Comparison of ENCODE assay signal across 8 cellular contexts in genomic region chr1:36320767-36321118, GRCh38. TPM values are rescaled to one million over a fixed set of nuclear protein-coding genes. Genes with fewer than 3 reads are reported as not detected.
A peak's percentile ranks its signal among the peaks of the same experiment; 100 is the strongest.
DNase-seq lines count a peak whose midpoint lies in the region; ATAC-seq, FAIRE-seq and TF ChIP-seq lines count a peak whose summit lies in the region.
"Had no signal": no experiment of that assay in that cellular context is flagged by ENCODE, and none has a peak within 500 bp of the region (broad histone marks: within the 10 kb centered on the region; RNA-seq: fewer than 3 reads in every experiment).

No MANE protein-coding gene starts in this region.

- no peak overlapping the region for H3K56ac ChIP-seq in H9 (ENCODE audit: insufficient read length, low read depth, low read length)

- H2AK5ac ChIP-seq in H9 (ENCODE audit: insufficient read length, low read length): no peak overlapping the region

- no TSS peak for BruUV-seq in OCI-LY7 (replicated peaks; lab: Mats Ljungman, UMichigan)

- H3K27ac ChIP-seq in H9 (ENCODE audit: insufficient read length, low read depth, low read length) (no peak overlapping the region), kidney (ENCODE audit: low read depth in 2 of 2, low read length in 2 of 2) (peak overlapping the region; percentile 32 to 59), OCI-LY7 (ENCODE audit: low read depth, low read length, poor library complexity, severe bottlenecking) (no peak overlapping the region)

- H3K18ac ChIP-seq in H9 (ENCODE audit: insufficient read length, low read depth, low read length): peak overlapping the region; percentile 8

- no peak overlapping the region for H3K4ac ChIP-seq in H9 (ENCODE audit: low read depth, low read length)

- no peak overlapping the region for H3K23ac ChIP-seq in H9 (ENCODE audit: insufficient read length, low read depth, low read length)

- no peak overlapping the region for H2BK12ac ChIP-seq in H9 (ENCODE audit: insufficient read length, low read depth, low read length)

- CTCF ChIA-PET in OCI-LY7 (lab: Charles Lee; ENCODE audit: unreplicated experiment): no interaction called here

- H3K9me3 ChIP-seq in H9 (ENCODE audit: control insufficient read depth, low read depth, low read length) (no peaks in the 10 kb centered on the region), adipocyte (ENCODE audit: control insufficient read depth, low read length) (no peaks in the 10 kb centered on the region), kidney (ENCODE audit: control insufficient read depth in 1 of 2, low read length in 2 of 2) (no peaks in the 10 kb centered on the region), OCI-LY7 (ENCODE audit: low read length) (no peaks in the 10 kb centered on the region)

- no peak overlapping the region for H2BK15ac ChIP-seq in H9 (ENCODE audit: low read depth, low read length)

- no CpG with 5 or more reads among the region's 23 CpGs for WGBS in H9 (ENCODE audit: extremely low coverage, insufficient read length, low lambda C conversion rate)

- no peak for ATAC-seq in stimulated activated naive CD8-positive, alpha-beta T cell treated with anti-CD3 and anti-CD28 coated beads, Interleukin-15, amount 100 ng/mL, for 72 hours

- intact Hi-C loops in kidney (cut with DNase I): no loop called here
- intact Hi-C loops in OCI-LY7 (cut with micrococcal nuclease; ENCODE audit: unreplicated experiment): no loop called here

- H3K27me3 ChIP-seq in H9 (ENCODE audit: insufficient read depth, low read length) (no peaks in the 10 kb centered on the region), adipocyte (replicated peaks; ENCODE audit: control insufficient read depth, insufficient read depth, low read length) (no peaks in the 10 kb centered on the region)

- no peak overlapping the region for H4K5ac ChIP-seq in H9 (ENCODE audit: insufficient read length, low read depth, low read length)

- H3K23me2 ChIP-seq in H9 (ENCODE audit: insufficient read length, low read depth, low read length, poor library complexity, severe bottlenecking): peaks cover 32% of the 10 kb centered on the region

- peaks cover 4% of the 10 kb centered on the region for H3K36me3 ChIP-seq in adipocyte (ENCODE audit: control insufficient read depth, insufficient read depth, low read length, severe bottlenecking)
- H3K36me3 ChIP-seq in kidney (ENCODE audit: control insufficient read depth in 1 of 2, insufficient read depth in 2 of 2, low read length in 2 of 2): no peaks in the 10 kb centered on the region
- H3K36me3 ChIP-seq in OCI-LY7 (ENCODE audit: insufficient read depth, low read length): no peaks in the 10 kb centered on the region

- DNase-seq in H9 (no peak), adipocyte (ENCODE audit: low read depth) (no peak), kidney (no peak), GM20000 (ENCODE audit: low spot score) (no peak), T1000 (lab: John Stamatoyannopoulos, UW) (no peak), OCI-LY7 (ENCODE audit: low spot score) (no peak)
- DNase-seq in stimulated activated naive CD8-positive, alpha-beta T cell treated with anti-CD3 and anti-CD28 coated beads, Interleukin-15, amount 100 ng/mL, for 72 hours: peak in 1 of 2 donors; percentile 21
- DNase-seq: NCI-H526 had no signal

- no peak overlapping the region for H2BK120ac ChIP-seq in H9 (ENCODE audit: low read depth, low read length, poor library complexity, severe bottlenecking)

- H3K4me3 ChIP-seq in adipocyte (ENCODE audit: low read length): peak overlapping the region; percentile 85
- H3K4me3 ChIP-seq in kidney (ENCODE audit: low read length in 2 of 2): peak overlapping the region in 1 of 2 donors; percentile 51
- no peak overlapping the region for H3K4me3 ChIP-seq in OCI-LY7 (ENCODE audit: low read depth, low read length, poor library complexity, severe bottlenecking)

- H4K91ac ChIP-seq in H9 (ENCODE audit: insufficient read length, low read depth, low read length): no peak overlapping the region

- no peak overlapping the region for H4K8ac ChIP-seq in H9 (replicated peaks; ENCODE audit: insufficient read length, low read depth, low read length)

- no peak overlapping the region for H2BK5ac ChIP-seq in H9 (ENCODE audit: insufficient read length, low read length)

- H3K9me3 Mint-ChIP-seq in H9: no peaks in the 10 kb centered on the region; a peak in 2 of 5 replicates
- H3K9me3 Mint-ChIP-seq in stimulated activated naive CD8-positive, alpha-beta T cell treated with anti-CD3 and anti-CD28 coated beads, Interleukin-15, amount 100 ng/mL, for 72 hours: no peaks in the 10 kb centered on the region

- no peak overlapping the region for H3T11ph ChIP-seq in H9 (ENCODE audit: low read length)

- H3K9ac ChIP-seq in H9 (ENCODE audit: extremely low read depth, insufficient read length, low read length) (peak overlapping the region; percentile 40), adipocyte (ENCODE audit: low read length) (peak overlapping the region; percentile 92), kidney (ENCODE audit: low read length in 2 of 2) (peak overlapping the region; percentile 24 to 34)

- H2BK20ac ChIP-seq in H9 (ENCODE audit: low read depth, low read length, poor library complexity, severe bottlenecking): no peak overlapping the region

- H2AFZ ChIP-seq in H9 (ENCODE audit: low read length) (no peak overlapping the region), OCI-LY7 (ENCODE audit: low read length) (no peak overlapping the region)

- H3K4me2 ChIP-seq in H9 (ENCODE audit: insufficient read depth, insufficient read length, low read length) (peak overlapping the region; percentile 51), OCI-LY7 (ENCODE audit: low read length) (no peak overlapping the region; the same call in 1 of the 2 replicates)

- H3K4me1 ChIP-seq in H9 (ENCODE audit: insufficient read depth, low read length) (no peaks in the 10 kb centered on the region), adipocyte (ENCODE audit: control insufficient read depth, insufficient read depth, low read length) (peaks cover 23% of the 10 kb centered on the region), kidney (ENCODE audit: control insufficient read depth in 1 of 2, insufficient read depth in 1 of 2, low read depth in 1 of 2, low read length in 2 of 2) (peaks cover 6 to 16% of the 10 kb centered on the region in 2 donors), OCI-LY7 (ENCODE audit: insufficient read depth, low read length, poor library complexity, severe bottlenecking) (peaks cover 20% of the 10 kb centered on the region)

- H3K36me3 Mint-ChIP-seq in H9 (ENCODE audit: insufficient read depth in 1 of 3, low read depth in 3 of 3): peaks cover 2 to 10% (median 7%) of the 10 kb centered on the region in 3 experiments; a peak in 6 of 7 replicates

- TF ChIP-seq CTCF in H9 (conservative IDR thresholded peaks at IDR 0.05) (no peak), kidney (IDR thresholded peaks at IDR 0.05; ENCODE audit: borderline replicate concordance, extremely low read depth, insufficient read depth) (no peak), GM20000 (IDR thresholded peaks at IDR 0.05; ENCODE audit: extremely low read depth, missing control alignments) (no peak), OCI-LY7 (conservative IDR thresholded peaks at IDR 0.05; ENCODE audit: low read length) (no peak)

- peaks cover 35% of the 10 kb centered on the region for H3K27me3 Mint-ChIP-seq in H9 (ENCODE audit: low read depth)
- peaks cover 12% of the 10 kb centered on the region for H3K27me3 Mint-ChIP-seq in stimulated activated naive CD8-positive, alpha-beta T cell treated with anti-CD3 and anti-CD28 coated beads, Interleukin-15, amount 100 ng/mL, for 72 hours

- no peaks in the 10 kb centered on the region for H3K79me1 ChIP-seq in H9 (ENCODE audit: insufficient read depth, low read depth, low read length, poor library complexity, severe bottlenecking)

- peak overlapping the region; percentile 59 for H3K14ac ChIP-seq in H9 (ENCODE audit: insufficient read depth, low read length)

- H3K4me3 Mint-ChIP-seq in H9: peak overlapping the region; percentile 72 to 86
- H3K4me3 Mint-ChIP-seq in stimulated activated naive CD8-positive, alpha-beta T cell treated with anti-CD3 and anti-CD28 coated beads, Interleukin-15, amount 100 ng/mL, for 72 hours: peak overlapping the region; percentile 77 to 89

- H4K20me1 ChIP-seq in H9 (ENCODE audit: control insufficient read depth, insufficient read depth, insufficient read length) (no peaks in the 10 kb centered on the region), OCI-LY7 (ENCODE audit: insufficient read depth, low read length) (no peaks in the 10 kb centered on the region)

- no peak for FAIRE-seq in kidney (lab: Jason Lieb, UNC)

- no peaks in the 10 kb centered on the region for H3K9me2 ChIP-seq in OCI-LY7 (ENCODE audit: insufficient read depth, low read length)

- peaks cover 19 to 20% of the 10 kb centered on the region in 2 experiments for H3K4me1 Mint-ChIP-seq in H9
- H3K4me1 Mint-ChIP-seq in stimulated activated naive CD8-positive, alpha-beta T cell treated with anti-CD3 and anti-CD28 coated beads, Interleukin-15, amount 100 ng/mL, for 72 hours: peaks cover 32% of the 10 kb centered on the region

- POLR2A ChIA-PET in OCI-LY7 (lab: Charles Lee): no interaction called here

- peak overlapping the region; percentile 33 to 72 (median 53); a peak in 4 of 7 replicates for H3K27ac Mint-ChIP-seq in H9
- H3K27ac Mint-ChIP-seq in stimulated activated naive CD8-positive, alpha-beta T cell treated with anti-CD3 and anti-CD28 coated beads, Interleukin-15, amount 100 ng/mL, for 72 hours: peak overlapping the region; percentile 68 to 70

- no peaks in the 10 kb centered on the region for H3K79me2 ChIP-seq in H9 (ENCODE audit: insufficient read depth, low read length)
- no peaks in the 10 kb centered on the region for H3K79me2 ChIP-seq in OCI-LY7 (ENCODE audit: insufficient read depth, low read depth, low read length)

RNA-seq across cellular contexts. Expression of gene EVA1B, which starts 2.7 kb away (rescaled TPM):
- total RNA-seq in H9 (2021) (5.5 and 6.4 TPM in 2 replicates), kidney (31.8 TPM), OCI-LY7 (2022) (0.84 and 0.96 TPM in 2 replicates)
- 91.8 TPM for polyA plus RNA-seq in kidney (ENCODE audit: insufficient read depth, low read depth, low replicate concordance)
- 0.57 and 2.0 TPM in 2 replicates for total RNA-seq in OCI-LY7 (2014; rRNA removed; shearing (Covaris generic))

RNA-seq across cellular contexts. Expression of gene SH3D21, which starts 14.6 kb away (rescaled TPM):
- total RNA-seq in H9 (2021) (16.9 and 18.3 TPM in 2 replicates), kidney (33.4 TPM), OCI-LY7 (2022) (10.6 and 16.7 TPM in 2 replicates)
- 5.7 TPM for polyA plus RNA-seq in kidney (ENCODE audit: insufficient read depth, low read depth, low replicate concordance)
- 15.2 and 16.4 TPM in 2 replicates for total RNA-seq in OCI-LY7 (2014; rRNA removed; shearing (Covaris generic))

Comparison
In these comparisons a context has a peak if more than half of its experiments do, and no peak if none do; other contexts are left out.
1. H3K27ac ChIP-seq: peak in kidney (2 of 2); none in H9 (single experiment) and OCI-LY7 (single experiment).
2. H3K9ac ChIP-seq: peak in every context shown above with its lines; median percentile 92 in adipocyte; 40 in H9; 29 in kidney.